In genomic region chr22:50146440-50147228, GRCh38 we compare ENCODE assay signal across 1 cellular context.
TF ChIP-seq lines count a peak whose summit lies in the region.

No MANE protein-coding gene starts in this region.

TF ChIP-seq in HepG2, 621 proteins besides CTCF, POLR2A, EP300 and RAD21 (continued from another document and continues in another):
- TF ChIP-seq RBFOX2 (IDR thresholded peaks at IDR 0.05; ENCODE audit: low read depth, low read length) (0 out of 2 replicates have a peak, but pooled peaks have one; percentile 18), NFE2L1 (CRISPR knock-in tag; IDR thresholded peaks at IDR 0.05; ENCODE audit: borderline replicate concordance) (no peak), ZNF879 (CRISPR knock-in tag; IDR thresholded peaks at IDR 0.05) (no peak), SRSF4 (IDR thresholded peaks at IDR 0.05; ENCODE audit: low read depth, low read length, poor library complexity, severe bottlenecking) (no peak), ZNF17 (CRISPR knock-in tag; IDR thresholded peaks at IDR 0.05) (no peak), HNRNPH1 (optimal IDR thresholded peaks at IDR 0.05; ENCODE audit: low read depth, low read length) (no peak), ZNF138 (CRISPR knock-in tag; IDR thresholded peaks at IDR 0.05; ENCODE audit: low read depth) (no peak), DNMT1 (CRISPR knock-in tag; IDR thresholded peaks at IDR 0.05) (no peak), ZNF629 (CRISPR knock-in tag; conservative IDR thresholded peaks at IDR 0.05) (peak; percentile 33; the same call in 1 of the 2 replicates), ZNF615 (CRISPR knock-in tag; IDR thresholded peaks at IDR 0.05; ENCODE audit: borderline replicate concordance) (no peak), SAFB2 (CRISPR knock-in tag; IDR thresholded peaks at IDR 0.05; ENCODE audit: borderline replicate concordance, low read depth) (no peak), PPARG (CRISPR knock-in tag; conservative IDR thresholded peaks at IDR 0.05) (peak; percentile 73; the same call in 1 of the 2 replicates), RAD51 (IDR thresholded peaks at IDR 0.05; ENCODE audit: borderline replicate concordance) (no peak), PHF21A (CRISPR knock-in tag; IDR thresholded peaks at IDR 0.05) (peak; percentile 81), KLF16 (CRISPR knock-in tag; IDR thresholded peaks at IDR 0.05) (peak in 1 of 2 experiments; percentile 44; a peak in 1 of 4 replicates), ATF6 (CRISPR knock-in tag; conservative IDR thresholded peaks at IDR 0.05) (no peak), ZNF709 (CRISPR knock-in tag; IDR thresholded peaks at IDR 0.05) (no peak), ZNF446 (CRISPR knock-in tag; IDR thresholded peaks at IDR 0.05) (no peak), RFX5 (IDR thresholded peaks at IDR 0.05; ENCODE audit: low read depth, low read length) (no peak), ZNF512 (CRISPR knock-in tag; IDR thresholded peaks at IDR 0.05) (no peak), ZNF382 (CRISPR knock-in tag; IDR thresholded peaks at IDR 0.05; ENCODE audit: borderline replicate concordance) (no peak), ZNF616 (CRISPR knock-in tag; IDR thresholded peaks at IDR 0.05; ENCODE audit: low read depth) (no peak), ZNF720 (CRISPR knock-in tag; IDR thresholded peaks at IDR 0.05) (no peak), ZNF790 (CRISPR knock-in tag; IDR thresholded peaks at IDR 0.05; ENCODE audit: borderline replicate concordance) (no peak), ZFP1 (CRISPR knock-in tag; IDR thresholded peaks at IDR 0.05) (no peak), ZNF318 (CRISPR knock-in tag; IDR thresholded peaks at IDR 0.05) (no peak), THRA (CRISPR knock-in tag; IDR thresholded peaks at IDR 0.05; ENCODE audit: borderline replicate concordance) (peak; percentile 62; the same call in 1 of the 2 replicates), SOX13 (IDR thresholded peaks at IDR 0.05) (no peak), SOX13 (CRISPR knock-in tag; conservative IDR thresholded peaks at IDR 0.05 in 1 of 2, IDR thresholded peaks at IDR 0.05 in 1 of 2) (no peak; a peak in 1 of 4 replicates), HNRNPUL1 (IDR thresholded peaks at IDR 0.05; ENCODE audit: low read depth, low read length) (no peak)
- TF ChIP-seq, protein P1, sequence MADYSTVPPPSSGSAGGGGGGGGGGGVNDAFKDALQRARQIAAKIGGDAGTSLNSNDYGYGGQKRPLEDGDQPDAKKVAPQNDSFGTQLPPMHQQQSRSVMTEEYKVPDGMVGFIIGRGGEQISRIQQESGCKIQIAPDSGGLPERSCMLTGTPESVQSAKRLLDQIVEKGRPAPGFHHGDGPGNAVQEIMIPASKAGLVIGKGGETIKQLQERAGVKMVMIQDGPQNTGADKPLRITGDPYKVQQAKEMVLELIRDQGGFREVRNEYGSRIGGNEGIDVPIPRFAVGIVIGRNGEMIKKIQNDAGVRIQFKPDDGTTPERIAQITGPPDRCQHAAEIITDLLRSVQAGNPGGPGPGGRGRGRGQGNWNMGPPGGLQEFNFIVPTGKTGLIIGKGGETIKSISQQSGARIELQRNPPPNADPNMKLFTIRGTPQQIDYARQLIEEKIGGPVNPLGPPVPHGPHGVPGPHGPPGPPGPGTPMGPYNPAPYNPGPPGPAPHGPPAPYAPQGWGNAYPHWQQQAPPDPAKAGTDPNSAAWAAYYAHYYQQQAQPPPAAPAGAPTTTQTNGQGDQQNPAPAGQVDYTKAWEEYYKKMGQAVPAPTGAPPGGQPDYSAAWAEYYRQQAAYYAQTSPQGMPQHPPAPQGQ (CRISPR knock-in tag; IDR thresholded peaks at IDR 0.05; ENCODE audit: borderline replicate concordance) = no peak
- TF ChIP-seq, protein P2, sequence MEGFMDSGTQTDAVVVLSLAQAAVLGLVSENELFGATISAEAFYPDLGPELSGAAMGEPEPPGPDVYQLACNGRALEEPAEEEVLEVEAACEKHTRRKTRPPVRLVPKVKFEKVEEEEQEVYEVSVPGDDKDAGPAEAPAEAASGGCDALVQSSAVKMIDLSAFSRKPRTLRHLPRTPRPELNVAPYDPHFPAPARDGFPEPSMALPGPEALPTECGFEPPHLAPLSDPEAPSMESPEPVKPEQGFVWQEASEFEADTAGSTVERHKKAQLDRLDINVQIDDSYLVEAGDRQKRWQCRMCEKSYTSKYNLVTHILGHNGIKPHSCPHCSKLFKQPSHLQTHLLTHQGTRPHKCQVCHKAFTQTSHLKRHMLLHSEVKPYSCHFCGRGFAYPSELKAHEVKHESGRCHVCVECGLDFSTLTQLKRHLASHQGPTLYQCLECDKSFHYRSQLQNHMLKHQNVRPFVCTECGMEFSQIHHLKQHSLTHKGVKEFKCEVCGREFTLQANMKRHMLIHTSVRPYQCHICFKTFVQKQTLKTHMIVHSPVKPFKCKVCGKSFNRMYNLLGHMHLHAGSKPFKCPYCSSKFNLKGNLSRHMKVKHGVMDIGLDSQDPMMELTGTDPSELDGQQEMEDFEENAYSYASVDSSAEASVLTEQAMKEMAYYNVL (CRISPR knock-in tag; IDR thresholded peaks at IDR 0.05; ENCODE audit: borderline replicate concordance) = no peak
- TF ChIP-seq, protein P3, sequence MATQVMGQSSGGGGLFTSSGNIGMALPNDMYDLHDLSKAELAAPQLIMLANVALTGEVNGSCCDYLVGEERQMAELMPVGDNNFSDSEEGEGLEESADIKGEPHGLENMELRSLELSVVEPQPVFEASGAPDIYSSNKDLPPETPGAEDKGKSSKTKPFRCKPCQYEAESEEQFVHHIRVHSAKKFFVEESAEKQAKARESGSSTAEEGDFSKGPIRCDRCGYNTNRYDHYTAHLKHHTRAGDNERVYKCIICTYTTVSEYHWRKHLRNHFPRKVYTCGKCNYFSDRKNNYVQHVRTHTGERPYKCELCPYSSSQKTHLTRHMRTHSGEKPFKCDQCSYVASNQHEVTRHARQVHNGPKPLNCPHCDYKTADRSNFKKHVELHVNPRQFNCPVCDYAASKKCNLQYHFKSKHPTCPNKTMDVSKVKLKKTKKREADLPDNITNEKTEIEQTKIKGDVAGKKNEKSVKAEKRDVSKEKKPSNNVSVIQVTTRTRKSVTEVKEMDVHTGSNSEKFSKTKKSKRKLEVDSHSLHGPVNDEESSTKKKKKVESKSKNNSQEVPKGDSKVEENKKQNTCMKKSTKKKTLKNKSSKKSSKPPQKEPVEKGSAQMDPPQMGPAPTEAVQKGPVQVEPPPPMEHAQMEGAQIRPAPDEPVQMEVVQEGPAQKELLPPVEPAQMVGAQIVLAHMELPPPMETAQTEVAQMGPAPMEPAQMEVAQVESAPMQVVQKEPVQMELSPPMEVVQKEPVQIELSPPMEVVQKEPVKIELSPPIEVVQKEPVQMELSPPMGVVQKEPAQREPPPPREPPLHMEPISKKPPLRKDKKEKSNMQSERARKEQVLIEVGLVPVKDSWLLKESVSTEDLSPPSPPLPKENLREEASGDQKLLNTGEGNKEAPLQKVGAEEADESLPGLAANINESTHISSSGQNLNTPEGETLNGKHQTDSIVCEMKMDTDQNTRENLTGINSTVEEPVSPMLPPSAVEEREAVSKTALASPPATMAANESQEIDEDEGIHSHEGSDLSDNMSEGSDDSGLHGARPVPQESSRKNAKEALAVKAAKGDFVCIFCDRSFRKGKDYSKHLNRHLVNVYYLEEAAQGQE (IDR thresholded peaks at IDR 0.05; ENCODE audit: borderline replicate concordance in 1 of 2, low read depth in 1 of 2, low read length in 2 of 2) = no peak
- TF ChIP-seq, protein P4, sequence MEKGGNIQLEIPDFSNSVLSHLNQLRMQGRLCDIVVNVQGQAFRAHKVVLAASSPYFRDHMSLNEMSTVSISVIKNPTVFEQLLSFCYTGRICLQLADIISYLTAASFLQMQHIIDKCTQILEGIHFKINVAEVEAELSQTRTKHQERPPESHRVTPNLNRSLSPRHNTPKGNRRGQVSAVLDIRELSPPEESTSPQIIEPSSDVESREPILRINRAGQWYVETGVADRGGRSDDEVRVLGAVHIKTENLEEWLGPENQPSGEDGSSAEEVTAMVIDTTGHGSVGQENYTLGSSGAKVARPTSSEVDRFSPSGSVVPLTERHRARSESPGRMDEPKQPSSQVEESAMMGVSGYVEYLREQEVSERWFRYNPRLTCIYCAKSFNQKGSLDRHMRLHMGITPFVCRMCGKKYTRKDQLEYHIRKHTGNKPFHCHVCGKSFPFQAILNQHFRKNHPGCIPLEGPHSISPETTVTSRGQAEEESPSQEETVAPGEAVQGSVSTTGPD (CRISPR knock-in tag; IDR thresholded peaks at IDR 0.05) = no peak
- TF ChIP-seq, protein P5, sequence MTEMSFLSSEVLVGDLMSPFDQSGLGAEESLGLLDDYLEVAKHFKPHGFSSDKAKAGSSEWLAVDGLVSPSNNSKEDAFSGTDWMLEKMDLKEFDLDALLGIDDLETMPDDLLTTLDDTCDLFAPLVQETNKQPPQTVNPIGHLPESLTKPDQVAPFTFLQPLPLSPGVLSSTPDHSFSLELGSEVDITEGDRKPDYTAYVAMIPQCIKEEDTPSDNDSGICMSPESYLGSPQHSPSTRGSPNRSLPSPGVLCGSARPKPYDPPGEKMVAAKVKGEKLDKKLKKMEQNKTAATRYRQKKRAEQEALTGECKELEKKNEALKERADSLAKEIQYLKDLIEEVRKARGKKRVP (CRISPR knock-in tag; IDR thresholded peaks at IDR 0.05) = no peak
